Comparison of ENCODE assay signal across 11 cellular contexts in genomic region chr1:12001996-12002493, GRCh38. TPM values are rescaled to one million over a fixed set of nuclear protein-coding genes. Genes with fewer than 3 reads are reported as not detected.
DNase-seq lines count a peak whose midpoint lies in the region; ATAC-seq and TF ChIP-seq lines count a peak whose summit lies in the region.
"Had no signal": no experiment of that assay in that cellular context is flagged by ENCODE, and none has a peak within 500 bp of the region (broad histone marks: within the 10 kb centered on the region; RNA-seq: fewer than 3 reads in every experiment).

No MANE protein-coding gene starts in this region.

- H4K20me1 ChIP-seq in HCT116 (ENCODE audit: insufficient read depth) (no peaks in the 10 kb centered on the region), osteoblast (ENCODE audit: insufficient read depth, low read length) (no peaks in the 10 kb centered on the region)

- H3K4me2 ChIP-seq in HCT116 (ENCODE audit: low read length) (peak overlapping the region; percentile 24; the same call in 1 of the 2 replicates), osteoblast (ENCODE audit: insufficient read depth, low read length) (no peak overlapping the region)

- H3K4me1 ChIP-seq in HCT116 (ENCODE audit: control insufficient read depth in 1 of 2, insufficient read depth in 2 of 2, low read length in 2 of 2) (peaks cover 0 to 14% of the 10 kb centered on the region in 2 experiments; a peak in 2 of 4 replicates), esophagus muscularis mucosa (peaks cover 0 to 4% (median 0%) of the 10 kb centered on the region in 4 donors), osteoblast (ENCODE audit: insufficient read depth, low read length) (peaks cover 2% of the 10 kb centered on the region)

- TF ChIP-seq CTCF in HCT116 (IDR thresholded peaks at IDR 0.05 in 2 of 3, conservative IDR thresholded peaks at IDR 0.05 in 1 of 3; ENCODE audit: borderline replicate concordance in 1 of 3, insufficient read depth in 1 of 3, low read depth in 2 of 3, low read length in 2 of 3) (no peak), RWPE1 (conservative IDR thresholded peaks at IDR 0.05; ENCODE audit: low read depth) (no peak), esophagus muscularis mucosa (IDR thresholded peaks at IDR 0.05) (no peak), osteoblast (IDR thresholded peaks at IDR 0.05; ENCODE audit: extremely low read depth, low read depth, low read length) (no peak)

- intact Hi-C loops in HCT116 (cut with micrococcal nuclease) (no loop called here), esophagus muscularis mucosa (cut with DNase I) (no loop called here)

- H3K27ac ChIP-seq in HCT116 (ENCODE audit: low read depth, low read length) (peak overlapping the region; percentile 15), RWPE1 (peak overlapping the region; percentile 73), esophagus muscularis mucosa (replicated peaks in 1 of 4) (peak overlapping the region; percentile 2 to 52 (median 24)), osteoblast (ENCODE audit: low read depth, low read length) (no peak overlapping the region)
- H3K27ac ChIP-seq: thoracic aorta, VCaP had no signal

- TF ChIP-seq POLR2A in HCT116 (IDR thresholded peaks at IDR 0.05; ENCODE audit: borderline replicate concordance, extremely low read depth, insufficient read depth, insufficient read length) (no peak), esophagus muscularis mucosa (IDR thresholded peaks at IDR 0.05; ENCODE audit: low read depth) (no peak)

- POLR2A ChIA-PET in HCT116 (lab: Charles Lee): interaction anchor here (0.9 to 1.0 kb wide), 2 partner anchors 17 to 94 kb away, joined by 3 read pairs; partner anchors contain the start of gene MIIP
- POLR2A ChIA-PET in RWPE1 (lab: Yijun Ruan, JAX; ENCODE audit: low non-redundant PET): no interaction called here

- CTCF ChIA-PET in HCT116 (lab: Charles Lee): no interaction called here
- CTCF ChIA-PET in RWPE1 (lab: Yijun Ruan, JAX): interaction anchor here (0.6 to 0.8 kb wide), 2 partner anchors 17 to 93 kb away, joined by 3 to 4 read pairs; no protein-coding TSS in a partner anchor

- peak; percentile 19 for DNase-seq in HCT116 (ENCODE audit: low read depth, low spot score)
- peak; percentile 36 for DNase-seq in RWPE1 (ENCODE audit: low spot score)
- no peak for DNase-seq in esophagus muscularis mucosa (ENCODE audit: extremely low spot score)
- DNase-seq in osteoblast (ENCODE audit: insufficient read length, low spot score, missing footprints): peak; percentile 79
- DNase-seq in activated gamma-delta T cell (lab: John Stamatoyannopoulos, UW): no peak
- no peak for DNase-seq in OCI-M1 (lab: John Stamatoyannopoulos, UW)

- H3K79me2 ChIP-seq in HCT116 (ENCODE audit: insufficient read depth, low read length) (no peaks in the 10 kb centered on the region), osteoblast (ENCODE audit: insufficient read depth, low read length) (no peaks in the 10 kb centered on the region)

- TF ChIP-seq RAD21 in HCT116 (IDR thresholded peaks at IDR 0.05; ENCODE audit: low read depth): no peak

- H2AFZ ChIP-seq in HCT116 (ENCODE audit: low read depth, low read length, poor library complexity, severe bottlenecking) (no peak overlapping the region), osteoblast (ENCODE audit: low read length) (peak overlapping the region; percentile 16)

- no peaks in the 10 kb centered on the region for H3K9me2 ChIP-seq in HCT116 (ENCODE audit: insufficient read depth)

- no peak overlapping the region for H3K9ac ChIP-seq in HCT116 (ENCODE audit: low read length)

- peaks cover 38 to 80% of the 10 kb centered on the region in 2 experiments for H3K36me3 ChIP-seq in HCT116 (ENCODE audit: control insufficient read depth in 1 of 2, insufficient read depth in 2 of 2, low read length in 2 of 2)
- peaks cover 97 to 100% (median 100%) of the 10 kb centered on the region in 4 donors for H3K36me3 ChIP-seq in esophagus muscularis mucosa
- H3K36me3 ChIP-seq in osteoblast (ENCODE audit: insufficient read depth, low read length): peaks cover 78% of the 10 kb centered on the region

- H3K4me3 ChIP-seq in HCT116 (replicated peaks in 1 of 2; ENCODE audit: low read depth in 1 of 2, low read length in 2 of 2) (no peak overlapping the region), esophagus muscularis mucosa (no peak overlapping the region), osteoblast (ENCODE audit: insufficient read depth, low read length) (no peak overlapping the region)
- H3K4me3 ChIP-seq: thoracic aorta had no signal

- H3K27me3 ChIP-seq in HCT116 (ENCODE audit: insufficient read depth, low read length) (no peaks in the 10 kb centered on the region), esophagus muscularis mucosa (no peaks in the 10 kb centered on the region), osteoblast (ENCODE audit: insufficient read depth, low read length) (no peaks in the 10 kb centered on the region)

- TF ChIP-seq EP300 in esophagus muscularis mucosa (IDR thresholded peaks at IDR 0.05): no peak

- ATAC-seq in HCT116: peak; percentile 73
- ATAC-seq in GM19395 (IDR thresholded peaks at IDR 0.05; ENCODE audit: unreplicated experiment): no peak
- ATAC-seq in HG03175 (IDR thresholded peaks at IDR 0.05; ENCODE audit: unreplicated experiment): no peak
- ATAC-seq: naive thymus-derived CD8-positive, alpha-beta T cell had no signal

- 87% methylated on average over 10 of the region's 10 CpGs for WGBS in esophagus muscularis mucosa

- RAD21 ChIA-PET in HCT116 (lab: Charles Lee; ENCODE audit: low non-redundant PET in 1 of 2, low total read pairs in 2 of 2, uncharacterized antibody in 2 of 2, unreplicated experiment in 2 of 2): no interaction called here

- BruUV-seq in HCT116 (replicated peaks; lab: Mats Ljungman, UMichigan): TSS peak; percentile 26

- H3K9me3 ChIP-seq in HCT116 (ENCODE audit: control insufficient read depth in 1 of 2, insufficient read depth in 1 of 2, low read depth in 1 of 2, low read length in 2 of 2) (no peaks in the 10 kb centered on the region), esophagus muscularis mucosa (no peaks in the 10 kb centered on the region), osteoblast (ENCODE audit: low read depth, low read length) (no peaks in the 10 kb centered on the region)
- H3K9me3 ChIP-seq: thoracic aorta had no signal

TF ChIP-seq in HCT116, 20 proteins besides CTCF, POLR2A, EP300 and RAD21:
- TF ChIP-seq EZH2 (IDR thresholded peaks at IDR 0.05) (no peak), EGR1 (IDR thresholded peaks at IDR 0.05; ENCODE audit: low read depth) (no peak), JUND (IDR thresholded peaks at IDR 0.05) (no peak), ATF3 (IDR thresholded peaks at IDR 0.05) (no peak), ZNF274 (IDR thresholded peaks at IDR 0.05; ENCODE audit: low read depth, low read length) (no peak), YY1 (IDR thresholded peaks at IDR 0.05; ENCODE audit: extremely low read depth, insufficient replicate concordance, low read depth, low read length) (no peak), CEBPB (IDR thresholded peaks at IDR 0.05; ENCODE audit: low read depth) (no peak), ZBTB33 (IDR thresholded peaks at IDR 0.05; ENCODE audit: extremely low read depth, insufficient replicate concordance, low read length) (no peak), EZH2phosphoT487 (IDR thresholded peaks at IDR 0.05; ENCODE audit: borderline replicate concordance) (no peak), ZFX (IDR thresholded peaks at IDR 0.05) (no peak), SP1 (IDR thresholded peaks at IDR 0.05; ENCODE audit: low read depth) (0 out of 2 replicates have a peak, but pooled peaks have one; percentile 18), MAX (IDR thresholded peaks at IDR 0.05) (peak; percentile 47; the same call in 1 of the 2 replicates), SIN3A (IDR thresholded peaks at IDR 0.05; ENCODE audit: low read depth) (no peak), CBX3 (IDR thresholded peaks at IDR 0.05; ENCODE audit: low read depth) (no peak), ELF1 (IDR thresholded peaks at IDR 0.05; ENCODE audit: borderline replicate concordance, low read depth) (no peak), FOSL1 (IDR thresholded peaks at IDR 0.05; ENCODE audit: low read depth) (no peak), SRF (IDR thresholded peaks at IDR 0.05; ENCODE audit: low read depth) (no peak)

RNA-seq across cellular contexts. Expression of gene MIIP, which starts 17.3 kb away (rescaled TPM):
- total RNA-seq in HCT116 (2021; ENCODE audit: unreplicated experiment) (39.6 TPM), esophagus muscularis mucosa (10 to 100 TPM; 30.7 to 52.3 (median 39.8) TPM), osteoblast (24.2 and 26.4 TPM in 2 replicates)
- polyA plus RNA-seq in HCT116 (2012): 45.1 and 45.2 TPM in 2 replicates

RNA-seq across cellular contexts. Expression of gene MFN2, which starts 21.8 kb away (rescaled TPM):
- total RNA-seq in HCT116 (2021; ENCODE audit: unreplicated experiment) (83.0 TPM), esophagus muscularis mucosa (100 to 1,000 TPM; 166 to 242 (median 191) TPM), osteoblast (46.0 and 51.0 TPM in 2 replicates)
- 68.4 and 71.0 TPM in 2 replicates for polyA plus RNA-seq in HCT116 (2012)

Comparison
In these comparisons a context has a peak if more than half of its experiments do, and no peak if none do; other contexts are left out.
1. DNase-seq: peak in HCT116 (single experiment), RWPE1 (single experiment) and osteoblast (single experiment); none in esophagus muscularis mucosa (single experiment), activated gamma-delta T cell (single experiment) and OCI-M1 (single experiment).